Comparison of ENCODE assay signal across 10 cellular contexts in genomic region chr9:113416149-113416726, GRCh38. TPM values are rescaled to one million over a fixed set of nuclear protein-coding genes. Genes with fewer than 3 reads are reported as not detected.
DNase-seq lines count a peak whose midpoint lies in the region; ATAC-seq and TF ChIP-seq lines count a peak whose summit lies in the region.
"Had no signal": no experiment of that assay in that cellular context is flagged by ENCODE, and none has a peak within 500 bp of the region (broad histone marks: within the 10 kb centered on the region; RNA-seq: fewer than 3 reads in every experiment).

No MANE protein-coding gene starts in this region.

- no peaks in the 10 kb centered on the region for H3K9me3 Mint-ChIP-seq in Caco-2 (ENCODE audit: unreplicated experiment)

- H3K27ac ChIP-seq in effector memory CD4-positive, alpha-beta T cell (ENCODE audit: insufficient read depth, low read length, poor library complexity, severe bottlenecking) = no peak overlapping the region

- no peaks in the 10 kb centered on the region for H3K27me3 ChIP-seq in effector memory CD4-positive, alpha-beta T cell (replicated peaks; ENCODE audit: control insufficient read depth, insufficient read depth, low read length, poor library complexity, severe bottlenecking)
- H3K27me3 ChIP-seq in Caco-2 (replicated peaks; ENCODE audit: control insufficient read depth, insufficient read depth, low read length) = no peaks in the 10 kb centered on the region

- TF ChIP-seq CTCF in Caco-2 (IDR thresholded peaks at IDR 0.05; ENCODE audit: insufficient read depth in 1 of 2, low read depth in 1 of 2, low read length in 1 of 2, severe bottlenecking in 1 of 2, unreplicated experiment in 1 of 2) = no peak

- intact Hi-C loops in Caco-2 (cut with micrococcal nuclease; ENCODE audit: unreplicated experiment) = no loop called here

- H3K4me1 ChIP-seq in effector memory CD4-positive, alpha-beta T cell (ENCODE audit: control insufficient read depth, insufficient read depth, low read length, poor library complexity, severe bottlenecking) = peaks cover 3% of the 10 kb centered on the region
- H3K4me1 ChIP-seq in Caco-2 = 0 out of 2 replicates have a peak, but pooled peaks cover 3% of the 10 kb centered on the region

- ATAC-seq in GM21717 (IDR thresholded peaks at IDR 0.05; ENCODE audit: unreplicated experiment) = peak; percentile 94
- ATAC-seq in HG03469 (IDR thresholded peaks at IDR 0.05; ENCODE audit: unreplicated experiment) = peak; percentile 79
- ATAC-seq in left lobe of liver = peak; percentile 50
- ATAC-seq: activated CD4-positive, CD25-positive, alpha-beta regulatory T cell treated with anti-CD3 and anti-CD28 coated beads, Interleukin-2, amount 50 U/mL, for 24 hours had no signal

- H3K27ac Mint-ChIP-seq in Caco-2 (ENCODE audit: unreplicated experiment) = no peak overlapping the region

- H3K36me3 ChIP-seq in effector memory CD4-positive, alpha-beta T cell (ENCODE audit: control insufficient read depth, insufficient read depth, low read length) = no peaks in the 10 kb centered on the region
- no peaks in the 10 kb centered on the region for H3K36me3 ChIP-seq in Caco-2 (ENCODE audit: control insufficient read depth, insufficient read depth, low read length)

- H3K4me1 Mint-ChIP-seq in Caco-2 (ENCODE audit: low read depth, unreplicated experiment) = no peaks in the 10 kb centered on the region

- no peak overlapping the region for H3K4me3 Mint-ChIP-seq in Caco-2 (ENCODE audit: unreplicated experiment)

- no peak overlapping the region for H3K4me3 ChIP-seq in effector memory CD4-positive, alpha-beta T cell (ENCODE audit: insufficient read depth, low read depth, low read length, poor library complexity, severe bottlenecking)
- H3K4me3 ChIP-seq in Caco-2 (ENCODE audit: low read depth, low read length) = no peak overlapping the region

- CTCF ChIA-PET in Caco-2 (lab: Charles Lee) = interaction anchor here (0.5 kb wide), 1 partner anchor 38 kb away, joined by 6 read pairs; no protein-coding TSS in a partner anchor

- POLR2A ChIA-PET in Caco-2 (lab: Charles Lee) = no interaction called here

- TF ChIP-seq POLR2A in GM18526 (IDR thresholded peaks at IDR 0.05; ENCODE audit: extremely low read depth, insufficient read length) = peak; percentile 15

- BruUV-seq in Caco-2 (replicated peaks; lab: Mats Ljungman, UMichigan) = no TSS peak

- DNase-seq in left lobe of liver (ENCODE audit: low spot score) = no peak
- no peak for DNase-seq in effector memory CD4-positive, alpha-beta T cell
- no peak for DNase-seq in A172 (ENCODE audit: low spot score)
- no peak for DNase-seq in hepatic stellate cell (ENCODE audit: low spot score)
- DNase-seq in Caco-2 = no peak
- DNase-seq: NCI-H1436 had no signal

- no peaks in the 10 kb centered on the region for H3K9me3 ChIP-seq in effector memory CD4-positive, alpha-beta T cell (ENCODE audit: control insufficient read depth, low read length)
- H3K9me3 ChIP-seq in Caco-2 = no peaks in the 10 kb centered on the region

- H3K27me3 Mint-ChIP-seq in Caco-2 (ENCODE audit: insufficient read depth, unreplicated experiment) = no peaks in the 10 kb centered on the region

- no peaks in the 10 kb centered on the region for H3K36me3 Mint-ChIP-seq in Caco-2 (ENCODE audit: insufficient read depth, unreplicated experiment)

RNA-seq across cellular contexts. Expression of gene C9orf43, which starts 5.7 kb away (rescaled TPM):
- total RNA-seq in left lobe of liver (0.96 TPM), Caco-2 (2022) (1.1 and 1.9 TPM in 2 replicates)
- total RNA-seq in A172 (2014; rRNA removed; shearing (Covaris generic)) = 0.50 and 0.76 TPM in 2 replicates

RNA-seq across cellular contexts. Expression of gene POLE3, which starts 5.8 kb away (rescaled TPM):
- total RNA-seq in left lobe of liver (14.3 TPM), Caco-2 (2022) (48.8 and 57.2 TPM in 2 replicates)
- total RNA-seq in A172 (2014; rRNA removed; shearing (Covaris generic)) = 87.5 and 104 TPM in 2 replicates

RNA-seq across cellular contexts. Expression of gene ALAD, which starts 15.2 kb away (rescaled TPM):
- total RNA-seq in left lobe of liver (152 TPM), Caco-2 (2022) (43.6 and 48.8 TPM in 2 replicates)
- total RNA-seq in A172 (2014; rRNA removed; shearing (Covaris generic)) = 8.4 and 8.8 TPM in 2 replicates

RNA-seq across cellular contexts. Expression of gene HDHD3, which starts 39.5 kb away (rescaled TPM):
- total RNA-seq in left lobe of liver = 76.9 TPM
- total RNA-seq in A172 (2014; rRNA removed; shearing (Covaris generic)) = 19.2 and 23.2 TPM in 2 replicates
- 60.9 and 64.9 TPM in 2 replicates for total RNA-seq in Caco-2 (2022)

RNA-seq across cellular contexts. Expression of gene RGS3, which starts 47.3 kb away (rescaled TPM):
- 19.5 TPM for total RNA-seq in left lobe of liver
- total RNA-seq in A172 (2014; rRNA removed; shearing (Covaris generic)) = 65.8 and 75.3 TPM in 2 replicates
- total RNA-seq in Caco-2 (2022) = 70.8 and 71.1 TPM in 2 replicates
